Comparison of ENCODE assay signal across 24 cellular contexts in the genomic region with DNA sequence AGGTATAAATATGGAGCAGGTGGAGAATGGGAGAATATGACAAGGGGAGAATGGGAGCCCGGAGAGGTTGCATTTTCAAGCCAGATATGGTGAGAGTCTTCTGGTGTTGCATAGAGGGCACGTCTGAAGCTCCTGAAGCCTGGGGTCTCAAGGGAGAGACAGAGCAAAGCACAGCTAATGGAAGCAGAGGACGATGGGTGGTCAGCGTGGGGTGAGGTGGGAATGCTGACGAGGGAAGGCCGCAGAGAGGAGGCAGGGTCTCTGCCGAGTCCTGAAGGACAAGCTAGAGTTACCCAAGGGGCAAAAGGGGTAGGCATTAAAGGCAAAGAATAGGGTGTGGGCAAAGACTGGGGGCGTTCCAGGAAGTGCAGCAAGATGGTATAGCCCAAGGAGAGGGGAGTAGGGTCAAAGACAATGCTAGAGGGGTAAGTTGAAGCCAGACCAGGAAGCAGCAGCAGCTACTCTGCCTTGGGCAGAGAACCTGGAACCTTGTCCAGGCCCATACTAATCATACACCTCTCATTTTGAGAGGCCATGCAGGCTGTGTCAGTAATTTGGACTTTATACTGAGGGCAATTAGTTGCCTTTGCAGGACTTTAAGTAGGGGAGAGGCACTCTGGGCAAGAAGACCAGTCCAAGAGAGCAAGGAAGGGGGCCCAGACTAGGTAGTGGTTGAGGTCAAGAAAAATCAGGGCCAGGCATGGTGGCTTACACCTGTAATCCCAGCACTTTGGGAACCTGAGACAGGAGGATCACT. TPM values are rescaled to one million over a fixed set of nuclear protein-coding genes. Genes with fewer than 3 reads are reported as not detected.
DNase-seq lines count a peak whose midpoint lies in the region; ATAC-seq, FAIRE-seq and TF ChIP-seq lines count a peak whose summit lies in the region.
"Had no signal": no experiment of that assay in that cellular context is flagged by ENCODE, and none has a peak within 500 bp of the region (broad histone marks: within the 10 kb centered on the region; RNA-seq: fewer than 3 reads in every experiment).

No MANE protein-coding gene starts in this region.

- intact Hi-C loops in right lobe of liver (cut with DNase I) (no loop called here), esophagus squamous epithelium (cut with DNase I) (no loop called here), spleen (cut with DNase I; ENCODE audit: low total_unique reads) (loop anchor here (10.0 kb wide), 1 partner anchor 144 kb away; no protein-coding TSS in a partner anchor)

- H3K27me3 ChIP-seq in liver (ENCODE audit: control insufficient read depth in 4 of 4, insufficient read depth in 4 of 4, low read length in 3 of 4) (peaks cover 2 to 8% (median 5%) of the 10 kb centered on the region in 4 donors), right lobe of liver (no peaks in the 10 kb centered on the region), esophagus squamous epithelium (peaks cover 0 to 92% (median 12%) of the 10 kb centered on the region in 4 donors), small intestine (ENCODE audit: control insufficient read depth in 2 of 2, insufficient read depth in 2 of 2, low read length in 2 of 2) (peaks cover 0 to 33% of the 10 kb centered on the region in 2 donors), spleen (replicated peaks in 1 of 7) (peaks cover 3 to 89% (median 40%) of the 10 kb centered on the region in 7 donors)

- TF ChIP-seq POLR2A in right lobe of liver (IDR thresholded peaks at IDR 0.05) (no peak), esophagus squamous epithelium (IDR thresholded peaks at IDR 0.05) (no peak), spleen (IDR thresholded peaks at IDR 0.05) (no peak)

- H3K9me3 ChIP-seq in liver (ENCODE audit: control insufficient read depth in 4 of 4, low read length in 3 of 4), result no peaks in the 10 kb centered on the region
- no peaks in the 10 kb centered on the region for H3K9me3 ChIP-seq in right lobe of liver
- H3K9me3 ChIP-seq in esophagus squamous epithelium, result no peaks in the 10 kb centered on the region
- no peaks in the 10 kb centered on the region for H3K9me3 ChIP-seq in small intestine (ENCODE audit: control insufficient read depth, low read depth)
- H3K9me3 ChIP-seq in spleen, result no peaks in the 10 kb centered on the region
- H3K9me3 ChIP-seq: A549, Caco-2 had no signal

- H3K4me3 ChIP-seq in liver (ENCODE audit: low read depth in 1 of 3, low read length in 3 of 3) (no peak overlapping the region), right lobe of liver (no peak overlapping the region), esophagus squamous epithelium (no peak overlapping the region), small intestine (ENCODE audit: low read depth in 1 of 2, low read length in 2 of 2) (no peak overlapping the region), spleen (no peak overlapping the region)
- H3K4me3 ChIP-seq: A549 had no signal

- TF ChIP-seq RAD21 in liver (IDR thresholded peaks at IDR 0.05), result no peak

- H3K4me1 ChIP-seq in liver (ENCODE audit: control insufficient read depth in 4 of 4, insufficient read depth in 4 of 4, low read length in 3 of 4) (peaks cover 0 to 7% (median 2%) of the 10 kb centered on the region in 4 donors), right lobe of liver (peaks cover 0 to 7% (median 0%) of the 10 kb centered on the region in 4 donors), esophagus squamous epithelium (peaks cover 9 to 69% (median 19%) of the 10 kb centered on the region in 3 donors), small intestine (ENCODE audit: control insufficient read depth in 2 of 2, insufficient read depth in 1 of 2, low read depth in 1 of 2, low read length in 1 of 2) (peaks cover 2 to 4% of the 10 kb centered on the region in 2 donors), spleen (peaks cover 6 to 13% (median 10%) of the 10 kb centered on the region in 6 donors)
- H3K4me1 ChIP-seq: A549, Caco-2 had no signal

- FAIRE-seq in small intestine (lab: Jason Lieb, UNC), result no peak
- FAIRE-seq: A549, GM12892, GM18507, HTR-8/SVneo had no signal

- no peak for ATAC-seq in right lobe of liver
- ATAC-seq: A549 had no signal

- DNase-seq in right lobe of liver, result no peak
- no peak for DNase-seq in esophagus squamous epithelium (lab: John Stamatoyannopoulos, UW)
- DNase-seq in small intestine, result peak; percentile 91
- no peak for DNase-seq in kidney glomerular epithelial cell (lab: John Stamatoyannopoulos, UW)
- no peak for DNase-seq in activated CD8-positive, alpha-beta memory T cell treated with anti-CD3 and anti-CD28 coated beads for 24 hours
- DNase-seq in spleen, result no peak
- DNase-seq: AML-193; Caco-2; CD4-positive, alpha-beta T cell; DMS153; DMS79; GDM1; GOT3; IMR-90 had no signal

- 81% methylated on average over 8 of the region's 8 CpGs for WGBS in liver
- WGBS in right lobe of liver (ENCODE audit: insufficient coverage, low coverage, low lambda C conversion rate, missing lambda C conversion rate), result 53% methylated on average over 5 of the region's 8 CpGs
- 67 to 76% methylated on average over 8 of the region's 8 CpGs for WGBS in esophagus squamous epithelium, 2 donors
- WGBS in small intestine, 3 donors, result 49 to 66% (median 60%) methylated on average over 8 of the region's 8 CpGs
- WGBS in spleen, 5 donors, result 63 to 80% (median 71%) methylated on average over 8 of the region's 8 CpGs

- no peak overlapping the region for H3K9ac ChIP-seq in liver (ENCODE audit: low read depth in 1 of 2, low read length in 2 of 2)

- H3K36me3 ChIP-seq in liver (ENCODE audit: control insufficient read depth in 4 of 4, insufficient read depth in 3 of 4, low read depth in 1 of 4, low read length in 3 of 4) (no peaks in the 10 kb centered on the region), right lobe of liver (no peaks in the 10 kb centered on the region), esophagus squamous epithelium (peaks cover 0 to 5% (median 0%) of the 10 kb centered on the region in 3 donors), small intestine (ENCODE audit: control insufficient read depth in 2 of 2, insufficient read depth in 2 of 2, low read length in 2 of 2) (peaks cover 0 to 2% of the 10 kb centered on the region in 2 donors), spleen (no peaks in the 10 kb centered on the region)

- H3K27ac ChIP-seq in liver (ENCODE audit: low read depth in 1 of 2, low read length in 2 of 2) (no peak overlapping the region), right lobe of liver (no peak overlapping the region), esophagus squamous epithelium (peak overlapping the region in 3 of 4 donors; percentile 1 to 24 (median 19)), small intestine (ENCODE audit: low read depth in 1 of 2, low read length in 1 of 2) (peak overlapping the region in 1 of 2 donors; percentile 69), spleen (no peak overlapping the region)
- H3K27ac ChIP-seq: 22Rv1, A549, C4-2B had no signal

- no peak for TF ChIP-seq CTCF in liver (IDR thresholded peaks at IDR 0.05; ENCODE audit: low read depth, low read length, missing input control)
- no peak for TF ChIP-seq CTCF in right lobe of liver (IDR thresholded peaks at IDR 0.05)
- no peak for TF ChIP-seq CTCF in esophagus squamous epithelium (IDR thresholded peaks at IDR 0.05)
- no peak for TF ChIP-seq CTCF in spleen (IDR thresholded peaks at IDR 0.05 in 8 of 11, conservative IDR thresholded peaks at IDR 0.05 in 3 of 11)

TF ChIP-seq in liver, 16 proteins besides CTCF, POLR2A, EP300 and RAD21:
- no peak for TF ChIP-seq FOXA2 (IDR thresholded peaks at IDR 0.05)
- peak; percentile 6 to 10 for TF ChIP-seq HNF4A (conservative IDR thresholded peaks at IDR 0.05)
TF ChIP-seq in liver: peak in this region for 1.

RNA-seq across cellular contexts. Expression of gene OTOP3, which starts 2.7 kb away (rescaled TPM):
- total RNA-seq in liver (not detected), right lobe of liver (not detected), esophagus squamous epithelium (10 to 100 TPM in 3 of 4 donors, 1 to 10 TPM in 1; 7.1 to 33.9 (median 24.0) TPM), spleen (not detected)
- polyA plus RNA-seq in liver (not detected), small intestine (10 to 100 TPM in 2 of 3 donors, 1 to 10 TPM in 1; 6.4 to 35.7 (median 31.8) TPM), spleen (not detected)
- total RNA-seq: Caco-2; CD4-positive, alpha-beta T cell; Daoy; H7; IMR-90 had no signal
- polyA plus RNA-seq: A549, BJ, IMR-90 had no signal

RNA-seq across cellular contexts. Expression of gene OTOP2, which starts 14.3 kb away (rescaled TPM):
- total RNA-seq in liver (not detected), right lobe of liver (not detected), esophagus squamous epithelium (1 to 10 TPM in 1 of 4 donors, under 1 TPM in 2, not detected in 1; 0.38 to 1.4 (median 0.41) TPM), spleen (not detected)
- polyA plus RNA-seq in liver (not detected), small intestine (under 1 TPM; 0.22 to 0.54 (median 0.39) TPM), spleen (not detected)
- total RNA-seq: Caco-2; CD4-positive, alpha-beta T cell; Daoy; H7; IMR-90 had no signal
- polyA plus RNA-seq: BJ, IMR-90 had no signal

RNA-seq across cellular contexts. Expression of gene USH1G, which starts 15.3 kb away (rescaled TPM):
- under 1 TPM in 1 of 2 donors, not detected in 1; under 0.01 TPM for total RNA-seq in liver
- not detected for polyA plus RNA-seq in liver
- total RNA-seq in right lobe of liver, result not detected
- total RNA-seq in esophagus squamous epithelium, result 10 to 100 TPM in 1 of 4 donors, 1 to 10 TPM in 3; 2.9 to 12.1 (median 6.7) TPM
- under 1 TPM; 0.07 to 0.81 (median 0.45) TPM for polyA plus RNA-seq in small intestine
- total RNA-seq in spleen, result not detected
- not detected for polyA plus RNA-seq in spleen
- total RNA-seq: CD4-positive, alpha-beta T cell; Daoy; IMR-90 had no signal
- polyA plus RNA-seq: BJ, IMR-90 had no signal

RNA-seq across cellular contexts. Expression of gene HID1, which starts 34.2 kb away (rescaled TPM):
- 1 to 10 TPM; 2.7 to 6.2 TPM for total RNA-seq in liver
- 1 to 10 TPM; 3.5 to 3.8 TPM for polyA plus RNA-seq in liver
- total RNA-seq in right lobe of liver, result 1 to 10 TPM; 3.5 to 6.6 (median 4.5) TPM
- total RNA-seq in esophagus squamous epithelium, result 1 to 10 TPM; 1.7 to 6.3 (median 2.6) TPM
- polyA plus RNA-seq in small intestine, result 10 to 100 TPM; 37.1 to 60.4 (median 44.0) TPM
- 10 to 100 TPM; 11.9 to 39.4 (median 26.5) TPM for total RNA-seq in spleen
- 10 to 100 TPM in 2 of 3 donors, 1 to 10 TPM in 1; 5.2 to 23.8 (median 17.2) TPM for polyA plus RNA-seq in spleen

RNA-seq across cellular contexts. Expression of gene FADS6, which starts 44.9 kb away (rescaled TPM):
- 1 to 10 TPM in 1 of 2 donors, not detected in 1; 7.1 TPM for total RNA-seq in liver
- 1 to 10 TPM; 2.1 to 4.2 TPM for polyA plus RNA-seq in liver
- 1 to 10 TPM; 2.1 to 6.1 (median 3.7) TPM for total RNA-seq in right lobe of liver
- 1 to 10 TPM in 2 of 4 donors, under 1 TPM in 2; 0.19 to 6.0 (median 1.9) TPM for total RNA-seq in esophagus squamous epithelium
- polyA plus RNA-seq in small intestine, result 10 to 100 TPM in 2 of 3 donors, 1 to 10 TPM in 1; 2.5 to 27.3 (median 27.3) TPM
- total RNA-seq in spleen, result 1 to 10 TPM; 1.5 to 8.8 (median 5.4) TPM
- 1 to 10 TPM in 1 of 3 donors, under 1 TPM in 2; 0.13 to 2.4 (median 0.61) TPM for polyA plus RNA-seq in spleen
- total RNA-seq: CD4-positive, alpha-beta T cell; Daoy; H7; IMR-90 had no signal
- polyA plus RNA-seq: BJ, IMR-90 had no signal

Comparison
In these comparisons a context has a peak if more than half of its experiments do, and no peak if none do; other contexts are left out.
1. H3K27ac ChIP-seq: peak in esophagus squamous epithelium (3 of 4); none in liver (0 of 2), right lobe of liver (0 of 3) and spleen (0 of 8).
2. RNA of gene OTOP3, which starts 2.7 kb away (total RNA-seq): 7.1 to 33.9 TPM in esophagus squamous epithelium; not detected in liver, not detected in right lobe of liver and not detected in spleen; every median in the first group is over 4 times any median in the second.